Comparison of ENCODE assay signal across 3 cellular contexts in the genomic region with DNA sequence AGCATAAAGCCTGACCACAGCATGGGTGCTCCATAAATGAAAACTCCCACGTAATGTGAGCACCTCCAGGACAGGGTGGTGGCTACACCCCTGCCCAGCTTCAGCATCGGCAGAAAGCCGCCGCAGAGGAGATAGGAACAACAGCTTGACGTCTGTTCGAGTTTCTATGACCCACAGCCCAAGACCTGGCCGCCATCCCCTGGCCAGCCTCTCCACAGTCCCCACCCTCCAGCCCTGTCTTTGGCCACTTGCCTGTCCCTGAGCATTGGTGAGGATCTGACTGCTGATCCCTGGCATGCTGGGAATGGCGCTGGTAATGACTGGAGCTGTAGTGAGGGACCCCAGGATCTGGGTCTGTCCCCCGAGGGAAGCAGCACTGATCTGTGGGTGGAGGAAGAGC.
TF ChIP-seq lines count a peak whose summit lies in the region.

No MANE protein-coding gene starts in this region.

TF ChIP-seq in SK-N-SH, 30 proteins besides CTCF, POLR2A, EP300 and RAD21:
- TF ChIP-seq CHD2 (IDR thresholded peaks at IDR 0.05; ENCODE audit: low read length, partially characterized antibody) (no peak), TEAD4 (IDR thresholded peaks at IDR 0.05; ENCODE audit: borderline replicate concordance, insufficient read depth) (no peak), NRF1 (IDR thresholded peaks at IDR 0.05; ENCODE audit: low read depth, low read length) (no peak), FOXM1 (IDR thresholded peaks at IDR 0.05; ENCODE audit: low read depth) (no peak), NFIC (IDR thresholded peaks at IDR 0.05; ENCODE audit: borderline replicate concordance) (no peak), ELF1 (IDR thresholded peaks at IDR 0.05) (no peak), FOSL2 (IDR thresholded peaks at IDR 0.05; ENCODE audit: borderline replicate concordance, low read depth) (no peak), TCF12 (IDR thresholded peaks at IDR 0.05) (no peak), FOXJ3 (CRISPR knock-in tag; IDR thresholded peaks at IDR 0.05) (no peak)
- TF ChIP-seq, protein P1, sequence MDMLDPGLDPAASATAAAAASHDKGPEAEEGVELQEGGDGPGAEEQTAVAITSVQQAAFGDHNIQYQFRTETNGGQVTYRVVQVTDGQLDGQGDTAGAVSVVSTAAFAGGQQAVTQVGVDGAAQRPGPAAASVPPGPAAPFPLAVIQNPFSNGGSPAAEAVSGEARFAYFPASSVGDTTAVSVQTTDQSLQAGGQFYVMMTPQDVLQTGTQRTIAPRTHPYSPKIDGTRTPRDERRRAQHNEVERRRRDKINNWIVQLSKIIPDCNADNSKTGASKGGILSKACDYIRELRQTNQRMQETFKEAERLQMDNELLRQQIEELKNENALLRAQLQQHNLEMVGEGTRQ (IDR thresholded peaks at IDR 0.05; ENCODE audit: borderline replicate concordance, low read depth, low read length), result no peak

TF ChIP-seq in SK-N-SH treated with all-trans-retinoic acid at 6 μM for 48 hours, 23 proteins besides CTCF, POLR2A, EP300 and RAD21:
- TF ChIP-seq ZNF8 (CRISPR knock-in tag; IDR thresholded peaks at IDR 0.05) (no peak), ZNF70 (CRISPR knock-in tag; IDR thresholded peaks at IDR 0.05) (no peak), OSR1 (CRISPR knock-in tag; IDR thresholded peaks at IDR 0.05) (no peak), RARB (CRISPR knock-in tag; IDR thresholded peaks at IDR 0.05) (no peak), ZNF565 (CRISPR knock-in tag; conservative IDR thresholded peaks at IDR 0.05; ENCODE audit: low read depth) (no peak), ZFP30 (CRISPR knock-in tag; IDR thresholded peaks at IDR 0.05) (no peak), CSDC2 (CRISPR knock-in tag; IDR thresholded peaks at IDR 0.05) (no peak), GLIS3 (CRISPR knock-in tag; IDR thresholded peaks at IDR 0.05) (no peak), ZC3H10 (CRISPR knock-in tag; IDR thresholded peaks at IDR 0.05) (no peak), SNAI2 (CRISPR knock-in tag; IDR thresholded peaks at IDR 0.05) (no peak), BACH2 (CRISPR knock-in tag; IDR thresholded peaks at IDR 0.05; ENCODE audit: borderline replicate concordance) (no peak), ZFP3 (CRISPR knock-in tag; IDR thresholded peaks at IDR 0.05) (no peak)
- TF ChIP-seq, protein P2, sequence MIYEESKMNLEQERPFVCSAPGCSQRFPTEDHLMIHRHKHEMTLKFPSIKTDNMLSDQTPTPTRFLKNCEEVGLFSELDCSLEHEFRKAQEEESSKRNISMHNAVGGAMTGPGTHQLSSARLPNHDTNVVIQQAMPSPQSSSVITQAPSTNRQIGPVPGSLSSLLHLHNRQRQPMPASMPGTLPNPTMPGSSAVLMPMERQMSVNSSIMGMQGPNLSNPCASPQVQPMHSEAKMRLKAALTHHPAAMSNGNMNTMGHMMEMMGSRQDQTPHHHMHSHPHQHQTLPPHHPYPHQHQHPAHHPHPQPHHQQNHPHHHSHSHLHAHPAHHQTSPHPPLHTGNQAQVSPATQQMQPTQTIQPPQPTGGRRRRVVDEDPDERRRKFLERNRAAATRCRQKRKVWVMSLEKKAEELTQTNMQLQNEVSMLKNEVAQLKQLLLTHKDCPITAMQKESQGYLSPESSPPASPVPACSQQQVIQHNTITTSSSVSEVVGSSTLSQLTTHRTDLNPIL (CRISPR knock-in tag; IDR thresholded peaks at IDR 0.05; ENCODE audit: low read depth), result no peak
- TF ChIP-seq, protein P3, sequence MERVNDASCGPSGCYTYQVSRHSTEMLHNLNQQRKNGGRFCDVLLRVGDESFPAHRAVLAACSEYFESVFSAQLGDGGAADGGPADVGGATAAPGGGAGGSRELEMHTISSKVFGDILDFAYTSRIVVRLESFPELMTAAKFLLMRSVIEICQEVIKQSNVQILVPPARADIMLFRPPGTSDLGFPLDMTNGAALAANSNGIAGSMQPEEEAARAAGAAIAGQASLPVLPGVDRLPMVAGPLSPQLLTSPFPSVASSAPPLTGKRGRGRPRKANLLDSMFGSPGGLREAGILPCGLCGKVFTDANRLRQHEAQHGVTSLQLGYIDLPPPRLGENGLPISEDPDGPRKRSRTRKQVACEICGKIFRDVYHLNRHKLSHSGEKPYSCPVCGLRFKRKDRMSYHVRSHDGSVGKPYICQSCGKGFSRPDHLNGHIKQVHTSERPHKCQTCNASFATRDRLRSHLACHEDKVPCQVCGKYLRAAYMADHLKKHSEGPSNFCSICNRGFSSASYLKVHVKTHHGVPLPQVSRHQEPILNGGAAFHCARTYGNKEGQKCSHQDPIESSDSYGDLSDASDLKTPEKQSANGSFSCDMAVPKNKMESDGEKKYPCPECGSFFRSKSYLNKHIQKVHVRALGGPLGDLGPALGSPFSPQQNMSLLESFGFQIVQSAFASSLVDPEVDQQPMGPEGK (CRISPR knock-in tag; IDR thresholded peaks at IDR 0.05; ENCODE audit: borderline replicate concordance), result no peak
- TF ChIP-seq, protein P4, sequence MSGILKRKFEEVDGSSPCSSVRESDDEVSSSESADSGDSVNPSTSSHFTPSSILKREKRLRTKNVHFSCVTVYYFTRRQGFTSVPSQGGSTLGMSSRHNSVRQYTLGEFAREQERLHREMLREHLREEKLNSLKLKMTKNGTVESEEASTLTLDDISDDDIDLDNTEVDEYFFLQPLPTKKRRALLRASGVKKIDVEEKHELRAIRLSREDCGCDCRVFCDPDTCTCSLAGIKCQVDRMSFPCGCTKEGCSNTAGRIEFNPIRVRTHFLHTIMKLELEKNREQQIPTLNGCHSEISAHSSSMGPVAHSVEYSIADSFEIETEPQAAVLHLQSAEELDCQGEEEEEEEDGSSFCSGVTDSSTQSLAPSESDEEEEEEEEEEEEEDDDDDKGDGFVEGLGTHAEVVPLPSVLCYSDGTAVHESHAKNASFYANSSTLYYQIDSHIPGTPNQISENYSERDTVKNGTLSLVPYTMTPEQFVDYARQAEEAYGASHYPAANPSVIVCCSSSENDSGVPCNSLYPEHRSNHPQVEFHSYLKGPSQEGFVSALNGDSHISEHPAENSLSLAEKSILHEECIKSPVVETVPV (CRISPR knock-in tag; IDR thresholded peaks at IDR 0.05), result no peak
TF ChIP-seq in SK-N-SH treated with all-trans-retinoic acid at 6 μM for 48 hours: peak in this region for 0.

TF ChIP-seq in H1, 55 proteins besides CTCF, POLR2A, EP300 and RAD21:
- TF ChIP-seq NANOG (IDR thresholded peaks at IDR 0.05; ENCODE audit: insufficient read depth, low read depth, low read length, poor library complexity, severe bottlenecking) (no peak), SRF (IDR thresholded peaks at IDR 0.05; ENCODE audit: low read depth, low read length) (no peak), SIX5 (IDR thresholded peaks at IDR 0.05; ENCODE audit: low read depth, low read length) (no peak), EZH2 (IDR thresholded peaks at IDR 0.05; ENCODE audit: low read depth, low read length, severe bottlenecking) (no peak), SP4 (IDR thresholded peaks at IDR 0.05; ENCODE audit: low read length) (no peak), TAF1 (IDR thresholded peaks at IDR 0.05; ENCODE audit: low read depth, low read length) (no peak), MAFK (IDR thresholded peaks at IDR 0.05; ENCODE audit: low read depth, low read length) (no peak), SIN3A (conservative IDR thresholded peaks at IDR 0.05 in 1 of 2, IDR thresholded peaks at IDR 0.05 in 1 of 2; ENCODE audit: low read depth in 1 of 2, low read length in 2 of 2) (no peak), RXRA (IDR thresholded peaks at IDR 0.05; ENCODE audit: insufficient read depth, low read depth, low read length) (no peak), SIRT6 (IDR thresholded peaks at IDR 0.05; ENCODE audit: low read length) (no peak), HDAC2 (IDR thresholded peaks at IDR 0.05; ENCODE audit: borderline replicate concordance in 1 of 2, low read depth in 2 of 2, low read length in 2 of 2) (no peak), KDM5A (IDR thresholded peaks at IDR 0.05; ENCODE audit: low read length) (no peak), SP2 (IDR thresholded peaks at IDR 0.05; ENCODE audit: low read length) (no peak), EGR1 (IDR thresholded peaks at IDR 0.05; ENCODE audit: borderline replicate concordance, low read depth, low read length) (no peak), PHF8 (conservative IDR thresholded peaks at IDR 0.05; ENCODE audit: low read depth, low read length) (no peak)
- TF ChIP-seq, protein P5, sequence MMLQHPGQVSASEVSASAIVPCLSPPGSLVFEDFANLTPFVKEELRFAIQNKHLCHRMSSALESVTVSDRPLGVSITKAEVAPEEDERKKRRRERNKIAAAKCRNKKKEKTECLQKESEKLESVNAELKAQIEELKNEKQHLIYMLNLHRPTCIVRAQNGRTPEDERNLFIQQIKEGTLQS (IDR thresholded peaks at IDR 0.05; ENCODE audit: insufficient read depth, low read depth, low read length), result no peak
- TF ChIP-seq, protein P6, sequence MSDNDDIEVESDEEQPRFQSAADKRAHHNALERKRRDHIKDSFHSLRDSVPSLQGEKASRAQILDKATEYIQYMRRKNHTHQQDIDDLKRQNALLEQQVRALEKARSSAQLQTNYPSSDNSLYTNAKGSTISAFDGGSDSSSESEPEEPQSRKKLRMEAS (IDR thresholded peaks at IDR 0.05), result no peak
TF ChIP-seq in H1: peak in this region for 0.
